10 cellular contexts compared by ENCODE assay signal in the genomic region with DNA sequence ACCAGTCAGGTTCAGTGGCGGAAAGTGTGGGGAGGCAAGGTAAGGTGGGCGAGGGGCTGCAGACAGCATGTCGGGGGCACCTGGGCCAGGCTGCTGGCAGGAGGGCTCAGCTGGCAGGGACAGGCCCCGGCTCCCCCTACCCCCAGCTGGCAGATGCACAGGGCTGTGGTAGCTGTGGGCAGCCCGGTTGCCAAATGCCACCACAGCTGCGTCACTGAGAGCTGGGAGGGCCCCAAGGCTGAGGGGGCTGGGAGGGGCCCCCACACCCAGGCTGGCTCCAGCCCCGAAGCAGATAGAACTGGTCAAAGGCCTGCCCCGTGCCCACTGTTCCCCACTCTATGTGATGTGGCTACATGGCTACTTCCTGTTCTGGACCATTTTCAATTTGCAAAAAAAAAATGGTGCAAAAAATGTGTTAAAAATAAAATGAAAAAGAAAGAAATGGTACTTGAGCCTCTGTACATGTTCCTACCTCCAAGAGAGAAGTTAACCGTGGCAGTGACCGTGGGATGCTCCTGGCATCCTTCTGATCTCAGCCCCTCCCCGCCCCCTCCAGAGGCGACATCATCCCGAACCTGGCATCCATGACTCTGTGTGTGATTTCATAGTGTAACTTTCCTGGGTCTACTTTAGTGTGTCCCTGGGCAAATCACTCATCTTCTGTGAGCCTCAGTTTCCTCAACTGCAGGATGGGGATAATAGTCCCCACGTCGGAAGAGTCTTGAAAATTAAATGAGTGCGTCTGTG.
DNase-seq lines count a peak whose midpoint lies in the region; ATAC-seq and TF ChIP-seq lines count a peak whose summit lies in the region.
"Had no signal": no experiment of that assay in that cellular context is flagged by ENCODE, and none has a peak within 500 bp of the region (broad histone marks: within the 10 kb centered on the region; RNA-seq: fewer than 3 reads in every experiment).

No MANE protein-coding gene starts in this region.

- H3K36me3 ChIP-seq in mucosa of descending colon (ENCODE audit: low read depth) = no peaks in the 10 kb centered on the region
- H3K36me3 ChIP-seq in upper lobe of left lung = no peaks in the 10 kb centered on the region

- H3K27ac ChIP-seq in upper lobe of left lung = peak overlapping the region; percentile 77 to 91 (median 82)
- H3K27ac ChIP-seq: PC-9 had no signal

- no peaks in the 10 kb centered on the region for H3K27me3 ChIP-seq in upper lobe of left lung

- no peak for TF ChIP-seq EP300 in upper lobe of left lung (IDR thresholded peaks at IDR 0.05)

- ATAC-seq in mucosa of descending colon (peak; percentile 43), upper lobe of left lung (ENCODE audit: low FRiP score in 2 of 2) (peak in 1 of 2 donors; percentile 64), HG02938 (IDR thresholded peaks at IDR 0.05; ENCODE audit: unreplicated experiment) (no peak)

- WGBS in upper lobe of left lung, 2 donors = 60 to 70% methylated on average over 14 to 16 of the region's 16 CpGs

- no peak overlapping the region for H3K4me3 ChIP-seq in mucosa of descending colon
- no peak overlapping the region for H3K4me3 ChIP-seq in upper lobe of left lung
- H3K4me3 ChIP-seq: PC-9 had no signal

- H3K4me1 ChIP-seq in mucosa of descending colon (ENCODE audit: low read depth) = no peaks in the 10 kb centered on the region
- peaks cover 39 to 52% (median 47%) of the 10 kb centered on the region in 4 donors for H3K4me1 ChIP-seq in upper lobe of left lung

- TF ChIP-seq CTCF in mucosa of descending colon (IDR thresholded peaks at IDR 0.05) (no peak), upper lobe of left lung (IDR thresholded peaks at IDR 0.05) (no peak)

- intact Hi-C loops in mucosa of descending colon (cut with DNase I, micrococcal nuclease) = no loop called here

- peak; percentile 30 for DNase-seq in activated CD4-positive, alpha-beta T cell treated with anti-CD3 and anti-CD28 coated beads for 48 hours
- no peak for DNase-seq in activated CD4-positive, alpha-beta T cell treated with anti-CD3 and anti-CD28 coated beads for 1 hour
- DNase-seq in activated gamma-delta T cell (lab: John Stamatoyannopoulos, UW) (peak; percentile 43), mucosa of descending colon (no peak), upper lobe of left lung (peak; percentile 43 to 77), NCI-H146 (lab: John Stamatoyannopoulos, UW) (no peak)
- DNase-seq in stimulated activated naive CD4-positive, alpha-beta T cell treated with Interleukin-2 at 50 U/mL for 16 hours (lab: John Stamatoyannopoulos, UW) = no peak
- DNase-seq: hippocampal formation, PC-9 had no signal

- no peak for TF ChIP-seq POLR2A in upper lobe of left lung (IDR thresholded peaks at IDR 0.05)

- no peaks in the 10 kb centered on the region for H3K9me3 ChIP-seq in mucosa of descending colon
- no peaks in the 10 kb centered on the region for H3K9me3 ChIP-seq in upper lobe of left lung

Comparison
In these comparisons a context has a peak if more than half of its experiments do, and no peak if none do; other contexts are left out.
1. DNase-seq: peak in activated CD4-positive, alpha-beta T cell treated with anti-CD3 and anti-CD28 coated beads for 48 hours (single experiment), activated gamma-delta T cell (single experiment) and upper lobe of left lung (2 of 2); none in activated CD4-positive, alpha-beta T cell treated with anti-CD3 and anti-CD28 coated beads for 1 hour (single experiment), mucosa of descending colon (0 of 3), NCI-H146 (single experiment) and stimulated activated naive CD4-positive, alpha-beta T cell treated with Interleukin-2 at 50 U/mL for 16 hours (single experiment).